Comparison of ENCODE assay signal across 22 cellular contexts in genomic region chr4:6453688-6453990, GRCh38. TPM values are rescaled to one million over a fixed set of nuclear protein-coding genes. Genes with fewer than 3 reads are reported as not detected.
"Had no signal": no experiment of that assay in that cellular context is flagged by ENCODE, and none has a peak within 500 bp of the region (broad histone marks: within the 10 kb centered on the region; RNA-seq: fewer than 3 reads in every experiment).

No MANE protein-coding gene starts in this region.

- H3K4me3 ChIP-seq: ascending aorta, body of pancreas, SK-N-MC had no signal

- ATAC-seq: activated CD4-positive, CD25-positive, alpha-beta regulatory T cell treated with anti-CD3 and anti-CD28 coated beads, Interleukin-2, amount 50 U/mL, for 24 hours; activated CD8-positive, alpha-beta T cell treated with anti-CD3 and anti-CD28 coated beads for 36 hours; body of pancreas; T-cell had no signal

- H3K36me3 ChIP-seq: ascending aorta had no signal

- H3K27me3 ChIP-seq: ascending aorta, body of pancreas had no signal

- H3K9me3 ChIP-seq: ascending aorta, body of pancreas had no signal

- DNase-seq: activated CD4-positive, alpha-beta T cell treated with anti-CD3 and anti-CD28 coated beads for 4 hours; activated CD8-positive, alpha-beta memory T cell treated with anti-CD3 and anti-CD28 coated beads, Interleukin-2, amount 50 U/mL, for 4 hours; activated CD8-positive, alpha-beta T cell treated with anti-CD3 and anti-CD28 coated beads for 36 hours; activated naive CD4-positive, alpha-beta T cell treated with anti-CD3 and anti-CD28 coated beads, Interleukin-2, amount 50 U/mL, for 16 hours; activated T-cell treated with anti-CD3 and anti-CD28 coated beads, Interleukin-2, amount 50 U/mL, for 1 hour; amniotic stem cell; body of pancreas; IMR-90; Kasumi-1; KBM-7; NCI-H1436 treated with DMSO at 0.1 percent for 48 hours; NCI-H2029 treated with DMSO at 0.1 percent for 48 hours; NCI-H446; NCI-H524; NCI-H748 treated with DMSO at 0.1 percent for 48 hours; T-cell; T-helper 2 cell; T1000 had no signal

- H3K27ac ChIP-seq: ascending aorta, body of pancreas, SK-N-MC had no signal

- H3K4me1 ChIP-seq: ascending aorta, body of pancreas had no signal

RNA-seq across cellular contexts. Expression of gene PPP2R2C, which starts 18.8 kb away (rescaled TPM):
- total RNA-seq: activated CD8-positive, alpha-beta T cell treated with anti-CD3 and anti-CD28 coated beads for 36 hours; IMR-90; OCI-LY7 had no signal
